ENCODE assay signal across 10 cellular contexts in genomic region chr5:73544429-73545402, GRCh38. TPM values are rescaled to one million over a fixed set of nuclear protein-coding genes. Genes with fewer than 3 reads are reported as not detected.
A peak's percentile ranks its signal among the peaks of the same experiment; 100 is the strongest.
DNase-seq lines count a peak whose midpoint lies in the region; ATAC-seq and TF ChIP-seq lines count a peak whose summit lies in the region.
"Had no signal": no experiment of that assay in that cellular context is flagged by ENCODE, and none has a peak within 500 bp of the region (broad histone marks: within the 10 kb centered on the region; RNA-seq: fewer than 3 reads in every experiment).

No MANE protein-coding gene starts in this region.

- peak; percentile 63 for ATAC-seq in left lung
- ATAC-seq in HG03460 (IDR thresholded peaks at IDR 0.05; ENCODE audit: unreplicated experiment), result no peak
- ATAC-seq in activated T-cell treated with anti-CD3 and anti-CD28 coated beads, Interleukin-2, amount 50 U/mL, for 72 hours (replicated peaks in 1 of 2), result no peak
- no peak for ATAC-seq in GM18519 (IDR thresholded peaks at IDR 0.05; ENCODE audit: low FRiP score, unreplicated experiment)

- no peaks in the 10 kb centered on the region for H3K36me3 Mint-ChIP-seq in activated T-cell treated with anti-CD3 and anti-CD28 coated beads, Interleukin-2, amount 50 U/mL, for 72 hours (ENCODE audit: insufficient read depth in 2 of 2)

- no peak for TF ChIP-seq CTCF in left lung (IDR thresholded peaks at IDR 0.05)

- H3K27me3 Mint-ChIP-seq in activated T-cell treated with anti-CD3 and anti-CD28 coated beads, Interleukin-2, amount 50 U/mL, for 72 hours (ENCODE audit: low read depth), result peaks cover 22% of the 10 kb centered on the region

- peak overlapping the region in 1 of 2 donors; percentile 13 for H3K27ac ChIP-seq in left lung
- H3K27ac ChIP-seq: BLaER1 treated with 17β-estradiol and CSF1 and Interleukin-3, amounts not matched to agents 10 nM and 100 nM had no signal

- H3K9me3 Mint-ChIP-seq in activated T-cell treated with anti-CD3 and anti-CD28 coated beads, Interleukin-2, amount 50 U/mL, for 72 hours, result no peaks in the 10 kb centered on the region

- H3K27ac Mint-ChIP-seq in activated T-cell treated with anti-CD3 and anti-CD28 coated beads, Interleukin-2, amount 50 U/mL, for 72 hours, result no peak overlapping the region

- no peak overlapping the region for H3K4me3 Mint-ChIP-seq in activated T-cell treated with anti-CD3 and anti-CD28 coated beads, Interleukin-2, amount 50 U/mL, for 72 hours

- H3K4me1 ChIP-seq in left lung, result no peaks in the 10 kb centered on the region
- H3K4me1 ChIP-seq: BLaER1 treated with 17β-estradiol and CSF1 and Interleukin-3, amounts not matched to agents 10 nM and 100 nM had no signal

- no peak overlapping the region for H3K4me3 ChIP-seq in left lung
- H3K4me3 ChIP-seq: BLaER1 treated with 17β-estradiol and CSF1 and Interleukin-3, amounts not matched to agents 10 nM and 100 nM had no signal

- H3K36me3 ChIP-seq in left lung, result no peaks in the 10 kb centered on the region
- H3K36me3 ChIP-seq: BLaER1 treated with 17β-estradiol and CSF1 and Interleukin-3, amounts not matched to agents 10 nM and 100 nM had no signal

- H3K4me1 Mint-ChIP-seq in activated T-cell treated with anti-CD3 and anti-CD28 coated beads, Interleukin-2, amount 50 U/mL, for 72 hours (ENCODE audit: low read depth), result peaks cover 4% of the 10 kb centered on the region

- H3K9me3 ChIP-seq in left lung, result no peaks in the 10 kb centered on the region
- H3K9me3 ChIP-seq: BLaER1 treated with 17β-estradiol and CSF1 and Interleukin-3, amounts not matched to agents 10 nM and 100 nM had no signal

- peak; percentile 95 for DNase-seq in DMS153 (lab: John Stamatoyannopoulos, UW)
- DNase-seq in NCI-H187 (lab: John Stamatoyannopoulos, UW), result peak; percentile 56 to 69
- DNase-seq in amniotic epithelial cell (ENCODE audit: low read depth), result peak; percentile 27
- DNase-seq in left lung, result peak in 1 of 2 donors; percentile 40
- no peak for DNase-seq in activated T-cell treated with anti-CD3 and anti-CD28 coated beads, Interleukin-2, amount 50 U/mL, for 72 hours
- no peak for DNase-seq in GDM1 (lab: John Stamatoyannopoulos, UW)
- DNase-seq: activated effector memory CD4-positive, alpha-beta T cell treated with Interleukin-2 at 50 U/mL for 16 hours had no signal

- no peaks in the 10 kb centered on the region for H3K27me3 ChIP-seq in left lung
- H3K27me3 ChIP-seq: BLaER1 treated with 17β-estradiol and CSF1 and Interleukin-3, amounts not matched to agents 10 nM and 100 nM had no signal

- intact Hi-C loops in left lung (cut with DNase I), result no loop called here

RNA-seq across cellular contexts. Expression of gene ANKRA2, which starts 20.7 kb away (rescaled TPM):
- total RNA-seq in left lung, result 10 to 100 TPM; 11.9 to 13.8 TPM
- 10 to 100 TPM; 36.4 to 37.9 TPM for total RNA-seq in activated T-cell treated with anti-CD3 and anti-CD28 coated beads, Interleukin-2, amount 50 U/mL, for 72 hours

RNA-seq across cellular contexts. Expression of gene UTP15, which starts 20.8 kb away (rescaled TPM):
- total RNA-seq in left lung, result 10 to 100 TPM; 10.9 to 15.8 TPM
- 10 to 100 TPM; 26.3 to 34.4 TPM for total RNA-seq in activated T-cell treated with anti-CD3 and anti-CD28 coated beads, Interleukin-2, amount 50 U/mL, for 72 hours

RNA-seq across cellular contexts. Expression of gene BTF3, which starts 46.5 kb away (rescaled TPM):
- 100 to 1,000 TPM; 353 to 421 TPM for total RNA-seq in left lung
- total RNA-seq in activated T-cell treated with anti-CD3 and anti-CD28 coated beads, Interleukin-2, amount 50 U/mL, for 72 hours, result 1,000 to 10,000 TPM; 1,036 to 1,053 TPM

Comparison
In these comparisons a context has a peak if more than half of its experiments do, and no peak if none do; other contexts are left out.
1. DNase-seq: peak in DMS153 (single experiment), NCI-H187 (2 of 2) and amniotic epithelial cell (single experiment); none in activated T-cell treated with anti-CD3 and anti-CD28 coated beads, Interleukin-2, amount 50 U/mL, for 72 hours (0 of 2) and GDM1 (single experiment).